ENCODE assay signal across 1 cellular context in genomic region chr1:59052194-59052593, GRCh38.
TF ChIP-seq lines count a peak whose summit lies in the region.

No MANE protein-coding gene starts in this region.

TF ChIP-seq in K562, 482 proteins besides CTCF, POLR2A, EP300 and RAD21:
- TF ChIP-seq RERE (CRISPR knock-in tag; IDR thresholded peaks at IDR 0.05; ENCODE audit: borderline replicate concordance), result no peak
- 0 out of 4 replicates have a peak, but pooled peaks have one; percentile 12 to 22 for TF ChIP-seq NRF1 (conservative IDR thresholded peaks at IDR 0.05 in 1 of 2, IDR thresholded peaks at IDR 0.05 in 1 of 2)
